ENCODE assay signal across 23 cellular contexts in genomic region chrX:82732861-82733260, GRCh38.
"Had no signal": no experiment of that assay in that cellular context is flagged by ENCODE, and none has a peak within 500 bp of the region (broad histone marks: within the 10 kb centered on the region; RNA-seq: fewer than 3 reads in every experiment).

No MANE protein-coding gene starts in this region.

- H3K4me1 Mint-ChIP-seq: naive thymus-derived CD4-positive, alpha-beta T cell; natural killer cell had no signal

- H3K9me3 Mint-ChIP-seq: memory B cell; naive thymus-derived CD4-positive, alpha-beta T cell; natural killer cell had no signal

- H3K36me3 ChIP-seq: colonic mucosa, esophagus squamous epithelium, gastrocnemius medialis, heart right ventricle, left lung, lower lobe of right lung had no signal

- H3K36me3 Mint-ChIP-seq: memory B cell; naive thymus-derived CD4-positive, alpha-beta T cell; natural killer cell had no signal

- H3K27ac Mint-ChIP-seq: dendritic cell treated with granulocyte-macrophage colony-stimulating factor and Interleukin-4, amounts not matched to agents 40 ng/mL and 50 ng/mL, for 4 days; memory B cell; naive thymus-derived CD4-positive, alpha-beta T cell; natural killer cell had no signal

- H3K27me3 ChIP-seq: colonic mucosa, esophagus squamous epithelium, gastrocnemius medialis, heart right ventricle, left lung had no signal

- H3K9me3 ChIP-seq: colonic mucosa, esophagus squamous epithelium, gastrocnemius medialis, heart right ventricle, left lung, lower lobe of right lung had no signal

- H3K27ac ChIP-seq: colonic mucosa, epithelial cell of prostate, esophagus squamous epithelium, gastrocnemius medialis, heart right ventricle, left lung, lower lobe of right lung had no signal

- H3K27me3 Mint-ChIP-seq: dendritic cell treated with granulocyte-macrophage colony-stimulating factor and Interleukin-4, amounts not matched to agents 40 ng/mL and 50 ng/mL, for 4 days; memory B cell; naive thymus-derived CD4-positive, alpha-beta T cell had no signal

- ATAC-seq: esophagus mucosa; gastrocnemius medialis; heart right ventricle; left cardiac atrium; left lung; left ventricle myocardium superior; lower lobe of right lung; naive thymus-derived CD4-positive, alpha-beta T cell; natural killer cell had no signal

- H3K4me1 ChIP-seq: colonic mucosa, esophagus squamous epithelium, gastrocnemius medialis, heart right ventricle, left lung, lower lobe of right lung had no signal

- DNase-seq: colonic mucosa; cortex of kidney; effector memory CD4-positive, alpha-beta T cell; erythroblast; esophagus squamous epithelium; foreskin fibroblast; gastrocnemius medialis; glutamatergic neuron; head of caudate nucleus; heart right ventricle; hippocampal formation; left cardiac atrium; left lung; left ventricle myocardium superior; lower lobe of right lung; mesendoderm; midbrain; naive thymus-derived CD4-positive, alpha-beta T cell; natural killer cell had no signal

- H3K4me3 Mint-ChIP-seq: dendritic cell treated with granulocyte-macrophage colony-stimulating factor and Interleukin-4, amounts not matched to agents 40 ng/mL and 50 ng/mL, for 4 days; memory B cell; naive thymus-derived CD4-positive, alpha-beta T cell; natural killer cell had no signal

- H3K4me3 ChIP-seq: colonic mucosa, esophagus squamous epithelium, gastrocnemius medialis, heart right ventricle, left lung, lower lobe of right lung had no signal
